Comparison of ENCODE assay signal across 8 cellular contexts in genomic region chr1:201171063-201172036, GRCh38. TPM values are rescaled to one million over a fixed set of nuclear protein-coding genes. Genes with fewer than 3 reads are reported as not detected.
DNase-seq lines count a peak whose midpoint lies in the region; TF ChIP-seq lines count a peak whose summit lies in the region.

No MANE protein-coding gene starts in this region.

- no CpG with 5 or more reads among the region's 48 CpGs for WGBS in H9 (ENCODE audit: extremely low coverage, insufficient read length, low lambda C conversion rate)
- 17 to 21% methylated on average over 34 of the region's 48 CpGs for WGBS in lower leg skin, 2 donors

- H3K9me3 Mint-ChIP-seq in H9, result no peaks in the 10 kb centered on the region; a peak in 1 of 5 replicates
- H3K9me3 Mint-ChIP-seq in chondrocyte (ENCODE audit: low read depth), result no peaks in the 10 kb centered on the region

- DNase-seq in H9, result peak; percentile 62
- DNase-seq in NB4 (ENCODE audit: low read depth), result peak; percentile 32
- peak; percentile 50 for DNase-seq in UCSD-AML1 (lab: John Stamatoyannopoulos, UW; ENCODE audit: unreplicated experiment)
- DNase-seq in chondrocyte (ENCODE audit: low spot score), result no peak
- peak in 1 of 2 donors; percentile 87 for DNase-seq in lower leg skin (ENCODE audit: low spot score in 2 of 2)
- peak; percentile 44 to 71 (median 50) for DNase-seq in stimulated activated CD4-positive, alpha-beta T cell treated with anti-CD3 and anti-CD28 coated beads, TNF-alpha, amount 100 ng/mL, for 48 hours (ENCODE audit: low read depth in 3 of 3)
- DNase-seq in NCI-H187 treated with DMSO at 0.1 percent for 48 hours (lab: John Stamatoyannopoulos, UW), result no peak

- H3K79me1 ChIP-seq in H9 (ENCODE audit: insufficient read depth, low read depth, low read length, poor library complexity, severe bottlenecking), result no peaks in the 10 kb centered on the region

- no peaks in the 10 kb centered on the region for H4K20me1 ChIP-seq in H9 (ENCODE audit: control insufficient read depth, insufficient read depth, insufficient read length)

- H3K9ac ChIP-seq in H9 (ENCODE audit: extremely low read depth, insufficient read length, low read length), result peak overlapping the region; percentile 8

- peak overlapping the region; percentile 76 for H3K4me2 ChIP-seq in H9 (ENCODE audit: insufficient read depth, insufficient read length, low read length)

- no peak overlapping the region for H3K27ac ChIP-seq in H9 (ENCODE audit: insufficient read length, low read depth, low read length)

- H2AK5ac ChIP-seq in H9 (ENCODE audit: insufficient read length, low read length), result no peak overlapping the region

- H3K4ac ChIP-seq in H9 (ENCODE audit: low read depth, low read length), result no peak overlapping the region

- H2BK5ac ChIP-seq in H9 (ENCODE audit: insufficient read length, low read length), result no peak overlapping the region

- H3K4me3 ChIP-seq in NB4 (ENCODE audit: low read depth, low read length), result peak overlapping the region; percentile 53
- peak overlapping the region; percentile 31 for H3K4me3 ChIP-seq in lower leg skin (ENCODE audit: low read depth, poor library complexity, severe bottlenecking)

- no peak overlapping the region for H3T11ph ChIP-seq in H9 (ENCODE audit: low read length)

- TF ChIP-seq POLR2A in NB4 (IDR thresholded peaks at IDR 0.05; ENCODE audit: extremely low read depth, insufficient read length) (no peak), lower leg skin (IDR thresholded peaks at IDR 0.05) (no peak)

- peak overlapping the region; percentile 76 to 81 for H3K4me3 Mint-ChIP-seq in H9
- peak overlapping the region; percentile 80 for H3K4me3 Mint-ChIP-seq in chondrocyte (ENCODE audit: unreplicated experiment)

- peak overlapping the region; percentile 11 for H3K18ac ChIP-seq in H9 (ENCODE audit: insufficient read length, low read depth, low read length)

- H3K4me1 Mint-ChIP-seq in H9 (peaks cover 15 to 22% of the 10 kb centered on the region in 2 experiments), chondrocyte (ENCODE audit: low read depth) (peaks cover 29% of the 10 kb centered on the region)

- H3K23me2 ChIP-seq in H9 (ENCODE audit: insufficient read length, low read depth, low read length, poor library complexity, severe bottlenecking), result peaks cover 8% of the 10 kb centered on the region

- H3K14ac ChIP-seq in H9 (ENCODE audit: insufficient read depth, low read length), result peak overlapping the region; percentile 32; the same call in 1 of the 2 replicates

- H3K27me3 ChIP-seq in H9 (ENCODE audit: insufficient read depth, low read length), result no peaks in the 10 kb centered on the region

- H2BK15ac ChIP-seq in H9 (ENCODE audit: low read depth, low read length), result no peak overlapping the region

- peaks cover 29% of the 10 kb centered on the region for H3K27me3 Mint-ChIP-seq in H9 (ENCODE audit: low read depth)
- H3K27me3 Mint-ChIP-seq in chondrocyte (ENCODE audit: low read depth), result no peaks in the 10 kb centered on the region

- H4K8ac ChIP-seq in H9 (replicated peaks; ENCODE audit: insufficient read length, low read depth, low read length), result no peak overlapping the region

- H4K91ac ChIP-seq in H9 (ENCODE audit: insufficient read length, low read depth, low read length), result no peak overlapping the region

- no peak overlapping the region for H2AFZ ChIP-seq in H9 (ENCODE audit: low read length)

- H3K4me1 ChIP-seq in H9 (ENCODE audit: insufficient read depth, low read length), result no peaks in the 10 kb centered on the region

- no peak overlapping the region for H2BK20ac ChIP-seq in H9 (ENCODE audit: low read depth, low read length, poor library complexity, severe bottlenecking)

- TF ChIP-seq CTCF in GM12873 (IDR thresholded peaks at IDR 0.05; ENCODE audit: insufficient read depth, low read depth, low read length, missing control alignments), result peak; percentile 38
- peak; percentile 59 for TF ChIP-seq CTCF in H9 (conservative IDR thresholded peaks at IDR 0.05)
- no peak for TF ChIP-seq CTCF in NB4 (IDR thresholded peaks at IDR 0.05; ENCODE audit: low read depth, low read length)
- peak; percentile 79 for TF ChIP-seq CTCF in chondrocyte (IDR thresholded peaks at IDR 0.05)
- TF ChIP-seq CTCF in lower leg skin (IDR thresholded peaks at IDR 0.05), result no peak

- H3K23ac ChIP-seq in H9 (ENCODE audit: insufficient read length, low read depth, low read length), result no peak overlapping the region

- no peaks in the 10 kb centered on the region for H3K9me3 ChIP-seq in H9 (ENCODE audit: control insufficient read depth, low read depth, low read length)

- H3K27ac Mint-ChIP-seq in H9 (peak overlapping the region in 1 of 3 experiments; percentile 87; a peak in 2 of 7 replicates), chondrocyte (ENCODE audit: unreplicated experiment) (peak overlapping the region; percentile 94)

- H3K36me3 Mint-ChIP-seq in H9 (ENCODE audit: insufficient read depth in 1 of 3, low read depth in 3 of 3), result no peaks in the 10 kb centered on the region
- H3K36me3 Mint-ChIP-seq in chondrocyte (ENCODE audit: low read depth), result no peaks in the 10 kb centered on the region

- intact Hi-C loops in lower leg skin (cut with DNase I; ENCODE audit: low total_unique reads), result no loop called here

- no peak overlapping the region for H2BK120ac ChIP-seq in H9 (ENCODE audit: low read depth, low read length, poor library complexity, severe bottlenecking)

- H4K5ac ChIP-seq in H9 (ENCODE audit: insufficient read length, low read depth, low read length), result no peak overlapping the region

- no peaks in the 10 kb centered on the region for H3K79me2 ChIP-seq in H9 (ENCODE audit: insufficient read depth, low read length)

- H2BK12ac ChIP-seq in H9 (ENCODE audit: insufficient read length, low read depth, low read length), result no peak overlapping the region

- no peak overlapping the region for H3K56ac ChIP-seq in H9 (ENCODE audit: insufficient read length, low read depth, low read length)

RNA-seq across cellular contexts. Expression of gene TMEM9, which starts 17.1 kb away (rescaled TPM):
- total RNA-seq in H9 (2021) (86.4 and 93.4 TPM in 2 replicates), chondrocyte (56.9 to 57.3 TPM (median 57.2 TPM) in 3 replicates), lower leg skin (10 to 100 TPM; 32.3 to 48.5 (median 45.9) TPM)

RNA-seq across cellular contexts. Expression of gene IGFN1, which starts 19.3 kb away (rescaled TPM):
- total RNA-seq in H9 (2021) (not detected in 2 replicates), chondrocyte (0.24 to 1.9 TPM (median 1.6 TPM) in 3 replicates), lower leg skin (under 1 TPM in 1 of 4 donors, not detected in 3; 0.32 TPM)

RNA-seq across cellular contexts. Expression of gene ASCL5, which starts 44.4 kb away (rescaled TPM):
- 0.15 and 0.31 TPM in 2 replicates for total RNA-seq in H9 (2021)
- total RNA-seq in chondrocyte, result 0.19 TPM in 1 of 3 replicates, not detected in the others
- total RNA-seq in lower leg skin, result not detected

RNA-seq across cellular contexts. Expression of gene CACNA1S, which starts 59.1 kb away (rescaled TPM):
- 0.04 TPM in 1 of 2 replicates, not detected in the other for total RNA-seq in H9 (2021)
- total RNA-seq in chondrocyte, result 0.07 to 0.46 TPM (median 0.40 TPM) in 3 replicates
- under 1 TPM in 1 of 4 donors, not detected in 3; 0.04 TPM for total RNA-seq in lower leg skin

Comparison
In these comparisons a context has a peak if more than half of its experiments do, and no peak if none do; other contexts are left out.
1. CTCF ChIP-seq: peak in GM12873 (single experiment), H9 (single experiment) and chondrocyte (single experiment); none in NB4 (single experiment) and lower leg skin (0 of 3).
2. DNase-seq: peak in H9 (single experiment), NB4 (single experiment), UCSD-AML1 (single experiment) and stimulated activated CD4-positive, alpha-beta T cell treated with anti-CD3 and anti-CD28 coated beads, TNF-alpha, amount 100 ng/mL, for 48 hours (3 of 3); none in chondrocyte (single experiment) and NCI-H187 treated with DMSO at 0.1 percent for 48 hours (single experiment).